ENCODE assay signal across 1 cellular context in genomic region chr2:56183643-56184499, GRCh38.
TF ChIP-seq lines count a peak whose summit lies in the region.

Gene CCDC85A, plus strand, starts transcription at chr2:56183990. Its CDS starts 635 bp downstream, at chr2:56184625.

TF ChIP-seq in HEK293, 187 proteins besides CTCF, POLR2A, EP300 and RAD21 (continued from another document):
- TF ChIP-seq PATZ1 (tag by site-specific recombination; IDR thresholded peaks at IDR 0.05) (peak; percentile 93), ZNF398 (tag by site-specific recombination; IDR thresholded peaks at IDR 0.05) (peak; percentile 20; the same call in 1 of the 2 replicates), TRIM28 (IDR thresholded peaks at IDR 0.05; ENCODE audit: borderline replicate concordance, low read length) (no peak), ZNF335 (tag by site-specific recombination; conservative IDR thresholded peaks at IDR 0.05) (peak; percentile 36; the same call in 1 of the 2 replicates), ZNF660 (tag by site-specific recombination; IDR thresholded peaks at IDR 0.05) (0 out of 2 replicates have a peak, but pooled peaks have one; percentile 60), ZNF214 (tag by site-specific recombination; IDR thresholded peaks at IDR 0.05; ENCODE audit: borderline replicate concordance) (no peak), ZNF610 (tag by site-specific recombination; IDR thresholded peaks at IDR 0.05; ENCODE audit: borderline replicate concordance) (no peak), ZBTB20 (tag by site-specific recombination; IDR thresholded peaks at IDR 0.05) (peak; percentile 85), ZNF600 (tag by site-specific recombination; IDR thresholded peaks at IDR 0.05) (peak; percentile 47; the same call in 1 of the 2 replicates), BCL6B (tag by site-specific recombination; IDR thresholded peaks at IDR 0.05) (no peak), ZBTB10 (tag by site-specific recombination; IDR thresholded peaks at IDR 0.05) (peak; percentile 77), ZBTB17 (tag by site-specific recombination; IDR thresholded peaks at IDR 0.05) (peak; percentile 86), ZNF544 (tag by site-specific recombination; IDR thresholded peaks at IDR 0.05) (no peak), KLF9 (tag by site-specific recombination; IDR thresholded peaks at IDR 0.05; ENCODE audit: low read depth) (peak; percentile 68), KLF10 (tag by site-specific recombination; IDR thresholded peaks at IDR 0.05) (peak; percentile 66; the same call in 1 of the 2 replicates), ZBTB8A (tag by site-specific recombination; IDR thresholded peaks at IDR 0.05) (peak; percentile 90), KLF7 (tag by site-specific recombination; IDR thresholded peaks at IDR 0.05; ENCODE audit: borderline replicate concordance) (0 out of 2 replicates have a peak, but pooled peaks have one; percentile 12), PRDM10 (tag by site-specific recombination; IDR thresholded peaks at IDR 0.05) (peak; percentile 54), ZEB2 (tag by site-specific recombination; IDR thresholded peaks at IDR 0.05) (peak; percentile 50; the same call in 1 of the 2 replicates), GLIS2 (tag by site-specific recombination; IDR thresholded peaks at IDR 0.05) (peak; percentile 68; the same call in 1 of the 2 replicates), ZNF394 (tag by site-specific recombination; IDR thresholded peaks at IDR 0.05; ENCODE audit: borderline replicate concordance) (peak; percentile 49; the same call in 1 of the 2 replicates), ZBTB26 (tag by site-specific recombination; optimal IDR thresholded peaks at IDR 0.05) (peak; percentile 80), ZNF561 (tag by site-specific recombination; IDR thresholded peaks at IDR 0.05; ENCODE audit: borderline replicate concordance) (peak; percentile 51; the same call in 1 of the 2 replicates), RBAK (tag by site-specific recombination; IDR thresholded peaks at IDR 0.05) (no peak), KLF8 (tag by site-specific recombination; IDR thresholded peaks at IDR 0.05) (peak; percentile 44; the same call in 1 of the 2 replicates), SP7 (tag by site-specific recombination; IDR thresholded peaks at IDR 0.05) (0 out of 2 replicates have a peak, but pooled peaks have one; percentile 19), ZNF777 (tag by site-specific recombination; IDR thresholded peaks at IDR 0.05; ENCODE audit: borderline replicate concordance) (peak; percentile 47; the same call in 1 of the 2 replicates), KLF16 (tag by site-specific recombination; IDR thresholded peaks at IDR 0.05) (peak; percentile 56), ZNF366 (tag by site-specific recombination; conservative IDR thresholded peaks at IDR 0.05) (peak; percentile 64), SP3 (tag by site-specific recombination; IDR thresholded peaks at IDR 0.05) (peak; percentile 65)
